Comparison of ENCODE assay signal across 1 cellular context in genomic region chr22:29871684-29872083, GRCh38.
TF ChIP-seq lines count a peak whose summit lies in the region.

No MANE protein-coding gene starts in this region.

TF ChIP-seq in K562, 482 proteins besides CTCF, POLR2A, EP300 and RAD21 (continued from another document):
- TF ChIP-seq CBX8 (IDR thresholded peaks at IDR 0.05; ENCODE audit: borderline replicate concordance, extremely low read depth, low read depth, low read length, poor library complexity, severe bottlenecking), result no peak
- no peak for TF ChIP-seq GTF2E2 (tag; IDR thresholded peaks at IDR 0.05)
- no peak for TF ChIP-seq HSF4 (CRISPR knock-in tag; IDR thresholded peaks at IDR 0.05; ENCODE audit: borderline replicate concordance)
- peak; percentile 88 for TF ChIP-seq PKNOX1 (IDR thresholded peaks at IDR 0.05)
- no peak for TF ChIP-seq CBX3 (IDR thresholded peaks at IDR 0.05; ENCODE audit: borderline replicate concordance in 1 of 2, low read length in 2 of 2)
- no peak for TF ChIP-seq C11orf30 (IDR thresholded peaks at IDR 0.05; ENCODE audit: low read depth)
- no peak for TF ChIP-seq CTBP1 (IDR thresholded peaks at IDR 0.05; ENCODE audit: borderline replicate concordance)
- no peak for TF ChIP-seq MAZ (CRISPR knock-in tag; conservative IDR thresholded peaks at IDR 0.05 in 1 of 2, IDR thresholded peaks at IDR 0.05 in 1 of 2)
- TF ChIP-seq HMGXB4 (CRISPR knock-in tag; IDR thresholded peaks at IDR 0.05), result no peak
- TF ChIP-seq TFE3 (CRISPR knock-in tag; IDR thresholded peaks at IDR 0.05), result no peak
- no peak for TF ChIP-seq ATF1 (CRISPR knock-in tag; IDR thresholded peaks at IDR 0.05)
- no peak for TF ChIP-seq ATF1 (tag; IDR thresholded peaks at IDR 0.05)
- no peak for TF ChIP-seq JUNB (CRISPR knock-in tag; conservative IDR thresholded peaks at IDR 0.05)
- TF ChIP-seq ZNF57 (CRISPR knock-in tag; IDR thresholded peaks at IDR 0.05), result no peak
- no peak for TF ChIP-seq KDM5B (IDR thresholded peaks at IDR 0.05; ENCODE audit: insufficient replicate concordance, low read depth, low read length)
- no peak for TF ChIP-seq PBX2 (CRISPR knock-in tag; IDR thresholded peaks at IDR 0.05; ENCODE audit: low read depth)
- peak; percentile 88 for TF ChIP-seq PBX2 (tag; conservative IDR thresholded peaks at IDR 0.05; ENCODE audit: low read depth)
- TF ChIP-seq ZNF75A (CRISPR knock-in tag; IDR thresholded peaks at IDR 0.05), result no peak
- no peak for TF ChIP-seq VEZF1 (CRISPR knock-in tag; IDR thresholded peaks at IDR 0.05)
